In genomic region chr9:111064160-111064733, GRCh38 we compare ENCODE assay signal across 31 cellular contexts. TPM values are rescaled to one million over a fixed set of nuclear protein-coding genes. Genes with fewer than 3 reads are reported as not detected.
"Had no signal": no experiment of that assay in that cellular context is flagged by ENCODE, and none has a peak within 500 bp of the region (broad histone marks: within the 10 kb centered on the region; RNA-seq: fewer than 3 reads in every experiment).

No MANE protein-coding gene starts in this region.

- DNase-seq: activated CD4-positive, alpha-beta T cell treated with anti-CD3 and anti-CD28 coated beads for 48 hours; activated CD4-positive, alpha-beta T cell treated with anti-CD3 and anti-CD28 coated beads, Interleukin-2, amount 50 U/mL, for 48 hours; activated CD8-positive, alpha-beta memory T cell treated with anti-CD3 and anti-CD28 coated beads for 24 hours; activated effector memory CD4-positive, alpha-beta T cell treated with anti-CD3 and anti-CD28 coated beads, Interleukin-2, amount 50 U/mL, for 16 hours; activated naive CD4-positive, alpha-beta T cell treated with anti-CD3 and anti-CD28 coated beads for 36 hours; activated naive CD8-positive, alpha-beta T cell treated with anti-CD3 and anti-CD28 coated beads for 36 hours; dorsolateral prefrontal cortex; effector memory CD4-positive, alpha-beta T cell; left ventricle myocardium inferior; mesendoderm; mucosa of descending colon; pancreas; psoas muscle; sigmoid colon; small intestine; stimulated activated CD4-positive, alpha-beta T cell treated with anti-CD3 and anti-CD28 coated beads, Interleukin-4, amount 100 ng/mL, for 24 hours; stimulated activated naive CD8-positive, alpha-beta T cell treated with anti-CD3 and anti-CD28 coated beads, Interleukin-15, amount 100 ng/mL, for 72 hours; substantia nigra; T-helper 9 cell; upper lobe of right lung; WERI-Rb-1 had no signal

- H3K36me3 Mint-ChIP-seq: activated naive CD8-positive, alpha-beta T cell treated with anti-CD3 and anti-CD28 coated beads for 36 hours; brain; natural killer cell treated with Interleukin-12 subunit alpha and Interleukin-12 subunit beta and Interleukin-15 and Interleukin-18, amount 100 ng/mL, for 72 hours; stimulated activated memory B cell treated with anti-CD40 and anti-IgM and Interleukin-4, amounts not matched to agents 10 μg/mL and 1 μg/mL and 100 μg/mL, for 72 hours had no signal

- H3K4me1 ChIP-seq: ascending aorta, left ventricle myocardium inferior, pancreas, psoas muscle, sigmoid colon, upper lobe of right lung had no signal

- H3K27me3 ChIP-seq: ascending aorta, cardiac muscle cell, neutrophil, sigmoid colon, upper lobe of right lung had no signal

- H3K4me3 Mint-ChIP-seq: activated naive CD4-positive, alpha-beta T cell treated with anti-CD3 and anti-CD28 coated beads for 36 hours; activated naive CD8-positive, alpha-beta T cell treated with anti-CD3 and anti-CD28 coated beads for 36 hours; activated T-helper 1 cell treated with anti-CD3 and anti-CD28 coated beads, Interleukin-12 subunit alpha, Interleukin-12 subunit beta, Interleukin-2, Interleukin-4 antibody, amounts not matched to agents 30 ng/mL and 10 ng/mL and 1 ng/mL, durations not matched to agents 14 hours and 24 hours and 36 hours; brain; natural killer cell treated with Interleukin-12 subunit alpha and Interleukin-12 subunit beta and Interleukin-15 and Interleukin-18, amount 100 ng/mL, for 72 hours; stimulated activated memory B cell treated with anti-CD40 and anti-IgM and Interleukin-4, amounts not matched to agents 10 μg/mL and 1 μg/mL and 100 μg/mL, for 72 hours; stimulated activated naive CD8-positive, alpha-beta T cell treated with anti-CD3 and anti-CD28 coated beads, Interleukin-15, amount 100 ng/mL, for 72 hours had no signal

- H3K4me3 ChIP-seq: ascending aorta, cardiac muscle cell, coronary artery, left ventricle myocardium inferior, lung, mucosa of descending colon, pancreas, psoas muscle, sigmoid colon, upper lobe of right lung had no signal

- H3K9me3 ChIP-seq: ascending aorta, mucosa of descending colon, neutrophil, pancreas, psoas muscle, sigmoid colon, upper lobe of right lung had no signal

- ATAC-seq: activated CD4-positive, CD25-positive, alpha-beta regulatory T cell treated with anti-CD3 and anti-CD28 coated beads, Interleukin-2, amount 50 U/mL, for 24 hours; mucosa of descending colon; pancreas; psoas muscle; stimulated activated memory B cell treated with anti-CD40 and anti-IgM and Interleukin-4, amounts not matched to agents 10 μg/mL and 1 μg/mL and 100 μg/mL, for 72 hours; stimulated activated naive CD8-positive, alpha-beta T cell treated with anti-CD3 and anti-CD28 coated beads, Interleukin-15, amount 100 ng/mL, for 72 hours; upper lobe of right lung had no signal

- H3K27ac Mint-ChIP-seq: activated naive CD4-positive, alpha-beta T cell treated with anti-CD3 and anti-CD28 coated beads for 36 hours; activated naive CD8-positive, alpha-beta T cell treated with anti-CD3 and anti-CD28 coated beads for 36 hours; activated T-helper 1 cell treated with anti-CD3 and anti-CD28 coated beads, Interleukin-12 subunit alpha, Interleukin-12 subunit beta, Interleukin-2, Interleukin-4 antibody, amounts not matched to agents 30 ng/mL and 10 ng/mL and 1 ng/mL, durations not matched to agents 14 hours and 24 hours and 36 hours; brain; natural killer cell treated with Interleukin-12 subunit alpha and Interleukin-12 subunit beta and Interleukin-15 and Interleukin-18, amount 100 ng/mL, for 72 hours; stimulated activated memory B cell treated with anti-CD40 and anti-IgM and Interleukin-4, amounts not matched to agents 10 μg/mL and 1 μg/mL and 100 μg/mL, for 72 hours; stimulated activated naive CD8-positive, alpha-beta T cell treated with anti-CD3 and anti-CD28 coated beads, Interleukin-15, amount 100 ng/mL, for 72 hours had no signal

- H3K36me3 ChIP-seq: ascending aorta, cardiac muscle cell, left ventricle myocardium inferior, neutrophil, pancreas, sigmoid colon, upper lobe of right lung, WERI-Rb-1 had no signal

- H3K27ac ChIP-seq: ascending aorta, cardiac muscle cell, coronary artery, dorsolateral prefrontal cortex, left ventricle myocardium inferior, neutrophil, pancreas, psoas muscle, sigmoid colon, upper lobe of right lung, WERI-Rb-1 had no signal

- H3K9me3 Mint-ChIP-seq: activated naive CD8-positive, alpha-beta T cell treated with anti-CD3 and anti-CD28 coated beads for 36 hours; activated T-helper 1 cell treated with anti-CD3 and anti-CD28 coated beads, Interleukin-12 subunit alpha, Interleukin-12 subunit beta, Interleukin-2, Interleukin-4 antibody, amounts not matched to agents 30 ng/mL and 10 ng/mL and 1 ng/mL, durations not matched to agents 14 hours and 24 hours and 36 hours had no signal

- H3K4me1 Mint-ChIP-seq: activated naive CD8-positive, alpha-beta T cell treated with anti-CD3 and anti-CD28 coated beads for 36 hours; stimulated activated memory B cell treated with anti-CD40 and anti-IgM and Interleukin-4, amounts not matched to agents 10 μg/mL and 1 μg/mL and 100 μg/mL, for 72 hours; stimulated activated naive CD8-positive, alpha-beta T cell treated with anti-CD3 and anti-CD28 coated beads, Interleukin-15, amount 100 ng/mL, for 72 hours had no signal

RNA-seq across cellular contexts. Expression of gene LPAR1, which starts 26.0 kb away (rescaled TPM):
- total RNA-seq: activated naive CD4-positive, alpha-beta T cell treated with anti-CD3 and anti-CD28 coated beads for 36 hours; activated naive CD8-positive, alpha-beta T cell treated with anti-CD3 and anti-CD28 coated beads for 36 hours; activated T-helper 1 cell treated with anti-CD3 and anti-CD28 coated beads, Interleukin-12 subunit alpha, Interleukin-12 subunit beta, Interleukin-2, Interleukin-4 antibody, amounts not matched to agents 30 ng/mL and 10 ng/mL and 1 ng/mL, durations not matched to agents 14 hours and 24 hours and 36 hours had no signal
